ENCODE assay signal across 9 cellular contexts in genomic region chr2:38184964-38185603, GRCh38.
DNase-seq lines count a peak whose midpoint lies in the region; ATAC-seq and TF ChIP-seq lines count a peak whose summit lies in the region.
"Had no signal": no experiment of that assay in that cellular context is flagged by ENCODE, and none has a peak within 500 bp of the region (broad histone marks: within the 10 kb centered on the region; RNA-seq: fewer than 3 reads in every experiment).

No MANE protein-coding gene starts in this region.

- H3K4me1 Mint-ChIP-seq in activated T-helper 2 cell treated with anti-CD3 and anti-CD28 coated beads, Interferon-gamma antibody, Interleukin-2, Interleukin-4, amounts not matched to agents 10 μg/mL and 5 μg/mL and 100 μg/mL, durations not matched to agents 14 hours and 24 hours and 36 hours (ENCODE audit: low read depth) = peaks cover 8% of the 10 kb centered on the region

- 79 to 85% methylated on average over 2 of the region's 2 CpGs for WGBS in sigmoid colon, 2 donors

- intact Hi-C loops in sigmoid colon (cut with DNase I) = loop anchor here (5.0 kb wide), 1 partner anchor 32 kb away; no protein-coding TSS in a partner anchor
- intact Hi-C loops in activated T-helper 2 cell treated with anti-CD3 and anti-CD28 coated beads, Interferon-gamma antibody, Interleukin-2, Interleukin-4, amounts not matched to agents 10 μg/mL and 5 μg/mL and 100 μg/mL, durations not matched to agents 14 hours and 24 hours and 36 hours (cut with micrococcal nuclease) = no loop called here

- H3K9me3 Mint-ChIP-seq in activated T-helper 2 cell treated with anti-CD3 and anti-CD28 coated beads, Interferon-gamma antibody, Interleukin-2, Interleukin-4, amounts not matched to agents 10 μg/mL and 5 μg/mL and 100 μg/mL, durations not matched to agents 14 hours and 24 hours and 36 hours = no peaks in the 10 kb centered on the region

- no peaks in the 10 kb centered on the region for H3K36me3 Mint-ChIP-seq in activated T-helper 2 cell treated with anti-CD3 and anti-CD28 coated beads, Interferon-gamma antibody, Interleukin-2, Interleukin-4, amounts not matched to agents 10 μg/mL and 5 μg/mL and 100 μg/mL, durations not matched to agents 14 hours and 24 hours and 36 hours (ENCODE audit: low read depth)

- H3K27ac ChIP-seq in sigmoid colon = peak overlapping the region in 3 of 4 donors; percentile 22 to 67 (median 31)

- no peak for TF ChIP-seq CTCF in sigmoid colon (IDR thresholded peaks at IDR 0.05)

- H3K27me3 Mint-ChIP-seq in activated T-helper 2 cell treated with anti-CD3 and anti-CD28 coated beads, Interferon-gamma antibody, Interleukin-2, Interleukin-4, amounts not matched to agents 10 μg/mL and 5 μg/mL and 100 μg/mL, durations not matched to agents 14 hours and 24 hours and 36 hours (ENCODE audit: low read depth) = peaks cover 6% of the 10 kb centered on the region

- peak; percentile 96 for ATAC-seq in GM18909 (IDR thresholded peaks at IDR 0.05; ENCODE audit: poor library complexity, unreplicated experiment)
- ATAC-seq in HG02870 (IDR thresholded peaks at IDR 0.05; ENCODE audit: unreplicated experiment) = peak; percentile 88
- ATAC-seq: activated T-cell treated with anti-CD3 and anti-CD28 coated beads, Interleukin-2, amount 50 U/mL, for 72 hours had no signal

- TF ChIP-seq POLR2A in sigmoid colon (IDR thresholded peaks at IDR 0.05) = no peak

- H3K27ac Mint-ChIP-seq in activated T-helper 2 cell treated with anti-CD3 and anti-CD28 coated beads, Interferon-gamma antibody, Interleukin-2, Interleukin-4, amounts not matched to agents 10 μg/mL and 5 μg/mL and 100 μg/mL, durations not matched to agents 14 hours and 24 hours and 36 hours = no peak overlapping the region
- H3K27ac Mint-ChIP-seq: activated T-cell treated with anti-CD3 and anti-CD28 coated beads, Interleukin-2, amount 50 U/mL, for 72 hours had no signal

- H3K36me3 ChIP-seq in sigmoid colon = no peaks in the 10 kb centered on the region

- DNase-seq in OCI-M1 (lab: John Stamatoyannopoulos, UW) = peak; percentile 51
- DNase-seq in sigmoid colon = no peak
- DNase-seq in dedifferentiated amniotic fluid mesenchymal stem cell (ENCODE audit: extremely low spot score) = no peak
- no peak for DNase-seq in activated T-helper 2 cell treated with anti-CD3 and anti-CD28 coated beads, Interferon-gamma antibody, Interleukin-2, Interleukin-4, amounts not matched to agents 10 μg/mL and 5 μg/mL and 100 μg/mL, durations not matched to agents 14 hours and 24 hours and 36 hours (ENCODE audit: low spot score)
- no peak for DNase-seq in OCI-M2 (lab: John Stamatoyannopoulos, UW; ENCODE audit: unreplicated experiment)
- no peak for DNase-seq in activated naive CD4-positive, alpha-beta T cell (lab: John Stamatoyannopoulos, UW)
- DNase-seq: activated T-cell treated with anti-CD3 and anti-CD28 coated beads, Interleukin-2, amount 50 U/mL, for 72 hours had no signal

- H3K4me3 Mint-ChIP-seq in activated T-helper 2 cell treated with anti-CD3 and anti-CD28 coated beads, Interferon-gamma antibody, Interleukin-2, Interleukin-4, amounts not matched to agents 10 μg/mL and 5 μg/mL and 100 μg/mL, durations not matched to agents 14 hours and 24 hours and 36 hours (ENCODE audit: low read depth) = no peak overlapping the region
- H3K4me3 Mint-ChIP-seq: activated T-cell treated with anti-CD3 and anti-CD28 coated beads, Interleukin-2, amount 50 U/mL, for 72 hours had no signal

- no peak overlapping the region for H3K4me3 ChIP-seq in sigmoid colon

- TF ChIP-seq EP300 in sigmoid colon (IDR thresholded peaks at IDR 0.05) = no peak

- peaks cover 0 to 83% (median 63%) of the 10 kb centered on the region in 4 donors for H3K4me1 ChIP-seq in sigmoid colon

- H3K9me3 ChIP-seq in sigmoid colon = no peaks in the 10 kb centered on the region

- no peaks in the 10 kb centered on the region for H3K27me3 ChIP-seq in sigmoid colon
